11 cellular contexts compared by ENCODE assay signal in the genomic region with DNA sequence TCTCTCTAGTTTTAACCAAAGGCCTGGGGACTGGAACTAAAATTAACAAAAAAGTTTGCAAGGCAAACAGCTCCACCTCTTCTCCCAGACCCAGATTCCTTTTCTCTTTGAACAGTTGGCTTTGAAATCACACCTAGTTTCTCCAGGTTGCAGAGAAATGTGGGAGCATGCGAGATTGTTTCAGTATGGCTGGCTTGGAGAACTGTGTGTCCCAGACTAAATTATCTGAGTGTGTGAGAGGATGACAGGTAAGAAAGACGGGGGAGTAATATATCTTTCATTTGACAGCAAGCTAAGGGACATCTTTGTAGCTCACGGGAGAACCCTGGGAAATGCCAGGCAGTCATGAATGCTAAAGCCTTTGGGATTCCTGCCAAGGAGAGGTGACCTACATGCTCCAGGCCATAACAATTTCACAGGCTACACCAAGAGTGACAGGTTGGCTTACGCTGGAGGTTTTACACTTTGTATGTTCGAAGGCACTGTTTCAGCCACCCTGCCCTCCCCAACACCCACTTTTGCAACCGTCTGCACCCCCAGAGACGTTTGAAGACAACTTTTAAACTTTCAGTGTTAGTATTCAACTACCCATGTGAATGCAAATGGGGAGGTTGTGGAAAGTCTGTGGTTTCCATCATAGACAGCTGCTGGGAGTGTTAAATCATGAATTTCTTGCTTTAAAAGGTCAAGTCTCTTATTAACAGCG.
A peak's percentile ranks its signal among the peaks of the same experiment; 100 is the strongest.
DNase-seq lines count a peak whose midpoint lies in the region; ATAC-seq and TF ChIP-seq lines count a peak whose summit lies in the region.
"Had no signal": no experiment of that assay in that cellular context is flagged by ENCODE, and none has a peak within 500 bp of the region (broad histone marks: within the 10 kb centered on the region; RNA-seq: fewer than 3 reads in every experiment).

No MANE protein-coding gene starts in this region.

- H3K4me3 ChIP-seq in retinal pigment epithelial cell (ENCODE audit: low read length) (no peak overlapping the region), coronary artery (no peak overlapping the region)
- H3K4me3 ChIP-seq: suprapubic skin had no signal

- H3K27ac ChIP-seq in coronary artery = no peak overlapping the region
- H3K27ac ChIP-seq: suprapubic skin had no signal

- TF ChIP-seq CTCF in retinal pigment epithelial cell (conservative IDR thresholded peaks at IDR 0.05; ENCODE audit: low read depth, low read length) (no peak), coronary artery (IDR thresholded peaks at IDR 0.05) (no peak)

- ATAC-seq in GM19043 (IDR thresholded peaks at IDR 0.05; ENCODE audit: low read depth, unreplicated experiment) = peak; percentile 62
- peak; percentile 80 for ATAC-seq in HG02571 (IDR thresholded peaks at IDR 0.05; ENCODE audit: unreplicated experiment)
- ATAC-seq in HG03469 (IDR thresholded peaks at IDR 0.05; ENCODE audit: unreplicated experiment) = peak; percentile 77
- ATAC-seq: activated CD8-positive, alpha-beta T cell treated with anti-CD3 and anti-CD28 coated beads for 36 hours had no signal

- DNase-seq in retinal pigment epithelial cell (ENCODE audit: low read depth) (peak; percentile 6), NCI-H1092 treated with DMSO at 0.1 percent for 48 hours (lab: John Stamatoyannopoulos, UW) (no peak), HUDEP-2 (lab: John Stamatoyannopoulos, UW; ENCODE audit: unreplicated experiment in 76 of 76) (no peak), coronary artery (ENCODE audit: low spot score) (no peak)
- DNase-seq: activated CD8-positive, alpha-beta T cell treated with anti-CD3 and anti-CD28 coated beads for 36 hours; activated naive CD8-positive, alpha-beta T cell treated with anti-CD3 and anti-CD28 coated beads for 36 hours; NCI-H1048 had no signal
